17 cellular contexts compared by ENCODE assay signal in the genomic region with DNA sequence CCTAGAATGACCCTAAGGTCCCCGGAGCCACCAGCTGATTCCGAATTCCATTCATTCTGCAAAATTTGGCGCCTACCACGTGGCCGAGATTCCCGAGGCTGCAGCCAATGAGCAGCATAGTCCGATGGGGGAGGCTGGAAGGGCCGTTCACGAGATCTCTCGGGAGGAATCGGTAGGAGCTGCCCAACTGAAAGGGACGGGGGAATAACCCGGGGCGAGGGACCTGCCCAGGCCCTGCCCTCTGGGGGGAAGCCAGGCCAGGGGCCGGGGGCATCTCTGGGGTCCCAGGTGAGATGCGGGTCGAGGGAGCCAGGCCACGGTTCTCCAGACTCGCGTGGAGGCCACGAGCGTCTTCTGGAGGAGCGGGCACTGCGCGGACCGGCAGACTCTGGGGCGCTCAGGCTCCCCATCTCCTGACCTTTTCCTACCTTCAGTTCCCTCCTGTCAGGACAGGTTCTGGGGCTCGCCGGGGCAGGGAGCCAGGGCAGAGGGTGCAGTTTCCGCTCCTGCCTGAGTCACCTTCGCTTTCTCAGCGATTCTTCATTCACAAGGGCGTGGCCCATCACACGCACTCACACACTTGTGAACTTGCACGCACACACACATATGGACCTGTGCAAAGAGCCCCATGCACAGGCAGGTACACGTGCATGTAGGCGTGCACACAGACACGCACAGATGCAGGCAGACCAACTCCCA. TPM values are rescaled to one million over a fixed set of nuclear protein-coding genes. Genes with fewer than 3 reads are reported as not detected.
DNase-seq lines count a peak whose midpoint lies in the region; ATAC-seq and TF ChIP-seq lines count a peak whose summit lies in the region.
"Had no signal": no experiment of that assay in that cellular context is flagged by ENCODE, and none has a peak within 500 bp of the region (broad histone marks: within the 10 kb centered on the region; RNA-seq: fewer than 3 reads in every experiment).

No MANE protein-coding gene starts in this region.

- H3K36me3 ChIP-seq in esophagus (ENCODE audit: control insufficient read depth in 2 of 2, insufficient read depth in 2 of 2, low read length in 1 of 2) (peaks cover 4 to 14% of the 10 kb centered on the region in 2 donors), gastrocnemius medialis (no peaks in the 10 kb centered on the region)

- intact Hi-C loops in gastrocnemius medialis (cut with DNase I; ENCODE audit: low total_unique reads) = no loop called here

- in situ Hi-C loops in gastrocnemius medialis (cut with MboI; ENCODE audit: low sequenced_read_pairs in 4 of 4) = no loop called here

- H3K27ac ChIP-seq in RWPE1 (peak overlapping the region; percentile 99), esophagus (ENCODE audit: low read depth in 2 of 2, low read length in 1 of 2) (peak overlapping the region; percentile 72 to 91), gastrocnemius medialis (no peak overlapping the region)
- H3K27ac ChIP-seq: 22Rv1, left ventricle myocardium inferior, thyroid gland had no signal

- no peak for ATAC-seq in gastrocnemius medialis
- ATAC-seq in GM21825 (IDR thresholded peaks at IDR 0.05; ENCODE audit: unreplicated experiment) = no peak
- ATAC-seq in HG02588 (IDR thresholded peaks at IDR 0.05; ENCODE audit: unreplicated experiment) = no peak

- no peak for TF ChIP-seq POLR2A in gastrocnemius medialis (IDR thresholded peaks at IDR 0.05)

- H3K9me3 ChIP-seq in esophagus (ENCODE audit: control insufficient read depth in 2 of 2, insufficient read depth in 1 of 2, low read depth in 1 of 2, low read length in 1 of 2) = no peaks in the 10 kb centered on the region
- no peaks in the 10 kb centered on the region for H3K9me3 ChIP-seq in gastrocnemius medialis
- H3K9me3 ChIP-seq: left ventricle myocardium inferior, thyroid gland had no signal

- TF ChIP-seq CTCF in RWPE1 (conservative IDR thresholded peaks at IDR 0.05; ENCODE audit: low read depth) = no peak
- TF ChIP-seq CTCF in gastrocnemius medialis (IDR thresholded peaks at IDR 0.05 in 4 of 5, conservative IDR thresholded peaks at IDR 0.05 in 1 of 5) = no peak

- DNase-seq in DMS 273 (lab: John Stamatoyannopoulos, UW; ENCODE audit: unreplicated experiment) (peak; percentile 51), DMS 273 treated with DMSO at 0.1 percent for 48 hours (lab: John Stamatoyannopoulos, UW) (no peak), RWPE1 (ENCODE audit: low spot score) (peak; percentile 81), gastrocnemius medialis (no peak), NCI-H187 treated with DMSO at 0.1 percent for 48 hours (lab: John Stamatoyannopoulos, UW) (no peak)
- DNase-seq: activated CD4-positive, alpha-beta T cell treated with anti-CD3 and anti-CD28 coated beads, Interleukin-2, amount 50 U/mL, for 1 hour; CD8-positive, alpha-beta memory T cell; GDM1; left ventricle myocardium inferior; naive B cell; NCI-H1105 treated with DMSO at 0.1 percent for 48 hours; NCI-H446 treated with DMSO at 0.1 percent for 48 hours; thyroid gland had no signal

- H3K27me3 ChIP-seq in esophagus (ENCODE audit: control insufficient read depth in 1 of 2, insufficient read depth in 2 of 2, low read length in 2 of 2) = no peaks in the 10 kb centered on the region
- H3K27me3 ChIP-seq in gastrocnemius medialis = no peaks in the 10 kb centered on the region
- H3K27me3 ChIP-seq: thyroid gland had no signal

- WGBS in esophagus, 2 donors = 53 to 63% methylated on average over 38 of the region's 38 CpGs

- H3K4me3 ChIP-seq in esophagus (ENCODE audit: low read depth in 1 of 2, low read length in 2 of 2) (no peak overlapping the region), gastrocnemius medialis (peak overlapping the region; percentile 5 to 37 (median 20))
- H3K4me3 ChIP-seq: left ventricle myocardium inferior, thyroid gland had no signal

- POLR2A ChIA-PET in RWPE1 (lab: Yijun Ruan, JAX; ENCODE audit: low non-redundant PET) = no interaction called here

- CTCF ChIA-PET in RWPE1 (lab: Yijun Ruan, JAX) = interaction anchor here (2.0 kb wide), 1 partner anchor 57 kb away, joined by 9 read pairs; no protein-coding TSS in a partner anchor

- H3K4me1 ChIP-seq in esophagus (ENCODE audit: control insufficient read depth in 2 of 2, insufficient read depth in 2 of 2, low read length in 1 of 2) (peaks cover 0 to 11% of the 10 kb centered on the region in 2 donors), gastrocnemius medialis (no peaks in the 10 kb centered on the region)
- H3K4me1 ChIP-seq: thyroid gland had no signal

RNA-seq across cellular contexts. Expression of a gene that starts 15.5 kb away (rescaled TPM):
- polyA plus RNA-seq in esophagus = 10 to 100 TPM; 31.6 to 62.2 TPM
- total RNA-seq in gastrocnemius medialis = 1 to 10 TPM; 1.6 to 4.7 (median 2.9) TPM

Comparison
In these comparisons a context has a peak if more than half of its experiments do, and no peak if none do; other contexts are left out.
1. DNase-seq: peak in DMS 273 (single experiment) and RWPE1 (single experiment); none in DMS 273 treated with DMSO at 0.1 percent for 48 hours (single experiment), gastrocnemius medialis (0 of 2) and NCI-H187 treated with DMSO at 0.1 percent for 48 hours (single experiment).
2. H3K27ac ChIP-seq: peak in RWPE1 (single experiment) and esophagus (2 of 2); none in gastrocnemius medialis (0 of 4).
3. H3K4me3 ChIP-seq: peak in gastrocnemius medialis (4 of 4); none in esophagus (0 of 2).